In the genomic region with DNA sequence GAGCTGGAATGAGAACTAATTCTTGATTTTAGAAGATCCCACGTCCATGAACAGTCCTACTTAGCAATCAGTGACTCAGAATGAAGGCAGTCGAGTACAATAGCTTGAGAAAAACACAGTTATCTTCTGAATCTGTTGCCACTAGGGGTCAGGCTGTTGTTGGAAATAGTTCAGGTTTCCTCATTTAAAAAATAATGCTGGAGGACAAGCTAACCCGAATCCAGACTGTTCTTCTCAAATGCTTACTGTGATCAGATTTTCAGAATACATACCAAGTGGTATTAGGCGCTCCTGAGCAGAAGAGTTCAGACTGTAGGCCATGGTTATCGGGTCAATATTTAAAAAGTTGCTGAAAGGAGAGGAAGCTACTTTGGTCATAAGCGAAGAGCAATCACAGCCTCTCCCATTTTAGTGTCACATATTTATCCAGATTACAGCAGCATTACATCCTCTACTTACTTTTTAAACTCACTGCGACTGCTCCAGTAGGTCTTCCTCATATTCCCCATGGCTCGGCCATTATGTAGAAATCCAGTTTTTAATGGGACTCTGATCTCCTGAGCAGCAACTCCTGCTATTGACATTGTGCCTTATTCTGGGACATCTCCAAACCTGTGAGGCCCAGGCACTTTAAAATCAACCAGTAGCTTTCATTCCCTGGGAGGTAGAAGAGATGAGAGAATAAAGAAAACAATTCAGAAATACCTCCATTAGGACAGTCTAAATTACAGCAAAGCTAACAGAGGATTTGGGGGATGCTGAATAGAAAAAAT, we compare ENCODE assay signal across 8 cellular contexts. TPM values are rescaled to one million over a fixed set of nuclear protein-coding genes. Genes with fewer than 3 reads are reported as not detected.
DNase-seq lines count a peak whose midpoint lies in the region; ATAC-seq and TF ChIP-seq lines count a peak whose summit lies in the region.

No MANE protein-coding gene starts in this region.

- no peaks in the 10 kb centered on the region for H3K36me3 ChIP-seq in MM.1S (replicated peaks; ENCODE audit: insufficient read depth, low read length)

- no peaks in the 10 kb centered on the region for H3K79me2 ChIP-seq in MM.1S (ENCODE audit: low read length)

- no peaks in the 10 kb centered on the region for H4K20me1 ChIP-seq in MM.1S (ENCODE audit: insufficient read depth, low read length)

- intact Hi-C loops in left colon (cut with DNase I, micrococcal nuclease): loop anchor here (10.0 kb wide), 1 partner anchor 330 kb away; no protein-coding TSS in a partner anchor

- H3K27me3 Mint-ChIP-seq in chondrocyte (ENCODE audit: low read depth): no peaks in the 10 kb centered on the region
- peaks cover 30% of the 10 kb centered on the region for H3K27me3 Mint-ChIP-seq in stimulated activated naive CD8-positive, alpha-beta T cell treated with anti-CD3 and anti-CD28 coated beads, Interleukin-15, amount 100 ng/mL, for 72 hours

- H3K4me1 Mint-ChIP-seq in chondrocyte (ENCODE audit: low read depth): peaks cover 89% of the 10 kb centered on the region
- peaks cover 6% of the 10 kb centered on the region for H3K4me1 Mint-ChIP-seq in stimulated activated naive CD8-positive, alpha-beta T cell treated with anti-CD3 and anti-CD28 coated beads, Interleukin-15, amount 100 ng/mL, for 72 hours

- no peaks in the 10 kb centered on the region for H3K9me3 Mint-ChIP-seq in chondrocyte (ENCODE audit: low read depth)
- H3K9me3 Mint-ChIP-seq in stimulated activated naive CD8-positive, alpha-beta T cell treated with anti-CD3 and anti-CD28 coated beads, Interleukin-15, amount 100 ng/mL, for 72 hours: no peaks in the 10 kb centered on the region

- no peak overlapping the region for H3K27ac ChIP-seq in MM.1S (ENCODE audit: low read length)

- H3K9me3 ChIP-seq in MM.1S (replicated peaks; ENCODE audit: insufficient read depth, low read length): no peaks in the 10 kb centered on the region

- no peak overlapping the region for H3K4me3 ChIP-seq in MM.1S (ENCODE audit: low read length)

- no peaks in the 10 kb centered on the region for H3K9me2 ChIP-seq in MM.1S (replicated peaks; ENCODE audit: insufficient read depth, low read length)

- peak; percentile 28 for DNase-seq in activated CD4-positive, CD25-positive, alpha-beta regulatory T cell treated with anti-CD3 and anti-CD28 coated beads, Interleukin-2, amount 50 U/mL, for 16 hours (ENCODE audit: low read depth, low spot score)
- DNase-seq in activated CD4-positive, CD25-positive, alpha-beta regulatory T cell treated with anti-CD3 and anti-CD28 coated beads, Interleukin-2, amount 50 U/mL, for 72 hours: no peak
- DNase-seq in MM.1S (peak; percentile 60), SKM-1 treated with dmso at 0.1 percent for 144 hours (lab: John Stamatoyannopoulos, UW; ENCODE audit: unreplicated experiment) (peak; percentile 65), chondrocyte (ENCODE audit: low spot score) (no peak), left colon (peak in 1 of 2 donors; percentile 41)
- peak; percentile 19 to 28 for DNase-seq in stimulated activated naive CD8-positive, alpha-beta T cell treated with anti-CD3 and anti-CD28 coated beads, Interleukin-15, amount 100 ng/mL, for 72 hours

- peak overlapping the region; percentile 35 for H3K4me3 Mint-ChIP-seq in chondrocyte (ENCODE audit: unreplicated experiment)
- no peak overlapping the region for H3K4me3 Mint-ChIP-seq in stimulated activated naive CD8-positive, alpha-beta T cell treated with anti-CD3 and anti-CD28 coated beads, Interleukin-15, amount 100 ng/mL, for 72 hours

- ATAC-seq in left colon (peak; percentile 60), GM18867 (IDR thresholded peaks at IDR 0.05; ENCODE audit: unreplicated experiment) (no peak)
- peak; percentile 72 for ATAC-seq in stimulated activated naive CD8-positive, alpha-beta T cell treated with anti-CD3 and anti-CD28 coated beads, Interleukin-15, amount 100 ng/mL, for 72 hours

- no peak overlapping the region for H2AFZ ChIP-seq in MM.1S (ENCODE audit: low read length)

- H3F3A ChIP-seq in MM.1S (ENCODE audit: insufficient read depth, low read length): no peaks in the 10 kb centered on the region

- peak; percentile 63 for TF ChIP-seq CTCF in MM.1S (IDR thresholded peaks at IDR 0.05; ENCODE audit: low read length)
- TF ChIP-seq CTCF in chondrocyte (IDR thresholded peaks at IDR 0.05): peak; percentile 87

- H3K27me3 ChIP-seq in MM.1S (replicated peaks; ENCODE audit: insufficient read depth, low read length): no peaks in the 10 kb centered on the region

- H3K36me3 Mint-ChIP-seq in chondrocyte (ENCODE audit: low read depth): peaks cover 37% of the 10 kb centered on the region

- H3K27ac Mint-ChIP-seq in chondrocyte (ENCODE audit: unreplicated experiment): peak overlapping the region; percentile 67
- no peak overlapping the region for H3K27ac Mint-ChIP-seq in stimulated activated naive CD8-positive, alpha-beta T cell treated with anti-CD3 and anti-CD28 coated beads, Interleukin-15, amount 100 ng/mL, for 72 hours

- H3K9ac ChIP-seq in MM.1S (ENCODE audit: low read length): no peak overlapping the region

- no peak overlapping the region for H3K4me2 ChIP-seq in MM.1S (ENCODE audit: low read depth, low read length)

- no peaks in the 10 kb centered on the region for H3K4me1 ChIP-seq in MM.1S (ENCODE audit: low read length)

RNA-seq across cellular contexts. Expression of gene ERRFI1, which starts 10.9 kb away (rescaled TPM):
- total RNA-seq in chondrocyte (26.4 to 305 TPM (median 303 TPM) in 3 replicates), left colon (10 to 100 TPM; 37.2 to 57.8 TPM)

RNA-seq across cellular contexts. Expression of gene PARK7, which starts 53.7 kb away (rescaled TPM):
- total RNA-seq in chondrocyte (250 to 288 TPM (median 254 TPM) in 3 replicates), left colon (100 to 1,000 TPM; 167 to 171 TPM)

Comparison
In these comparisons a context has a peak if more than half of its experiments do, and no peak if none do; other contexts are left out.
1. DNase-seq: peak in activated CD4-positive, CD25-positive, alpha-beta regulatory T cell treated with anti-CD3 and anti-CD28 coated beads, Interleukin-2, amount 50 U/mL, for 16 hours (single experiment), MM.1S (single experiment), SKM-1 treated with dmso at 0.1 percent for 144 hours (single experiment) and stimulated activated naive CD8-positive, alpha-beta T cell treated with anti-CD3 and anti-CD28 coated beads, Interleukin-15, amount 100 ng/mL, for 72 hours (2 of 2); none in activated CD4-positive, CD25-positive, alpha-beta regulatory T cell treated with anti-CD3 and anti-CD28 coated beads, Interleukin-2, amount 50 U/mL, for 72 hours (single experiment) and chondrocyte (single experiment).